Comparison of ENCODE assay signal across 16 cellular contexts in the genomic region with DNA sequence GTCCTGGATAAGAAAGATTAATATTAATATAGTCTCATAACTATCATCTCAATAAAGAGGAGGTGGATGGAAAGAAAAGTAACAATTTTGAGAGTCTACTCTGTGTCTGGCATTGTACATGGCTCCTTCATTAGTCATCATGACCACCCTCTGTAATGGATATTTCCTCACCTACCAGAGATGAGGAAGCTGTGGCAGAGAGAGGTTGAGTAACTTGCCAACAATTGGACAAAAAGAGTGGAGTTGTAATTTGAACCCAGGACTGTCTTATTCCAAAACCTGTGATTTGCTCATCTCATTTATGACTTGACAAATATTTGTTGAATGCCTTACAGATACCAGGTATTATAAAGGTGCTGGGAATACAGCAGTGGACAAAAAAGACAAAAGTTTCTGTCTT. TPM values are rescaled to one million over a fixed set of nuclear protein-coding genes. Genes with fewer than 3 reads are reported as not detected.
A peak's percentile ranks its signal among the peaks of the same experiment; 100 is the strongest.
DNase-seq lines count a peak whose midpoint lies in the region; ATAC-seq and TF ChIP-seq lines count a peak whose summit lies in the region.
"Had no signal": no experiment of that assay in that cellular context is flagged by ENCODE, and none has a peak within 500 bp of the region (broad histone marks: within the 10 kb centered on the region; RNA-seq: fewer than 3 reads in every experiment).

No MANE protein-coding gene starts in this region.

- no peaks in the 10 kb centered on the region for H3K36me3 Mint-ChIP-seq in CD4-positive, alpha-beta T cell (ENCODE audit: low read depth)
- H3K36me3 Mint-ChIP-seq: mesothelial cell of epicardium, T-cell had no signal

- no peak for DNase-seq in CD4-positive, alpha-beta T cell
- DNase-seq in LoVo (ENCODE audit: low spot score) (peak; percentile 19), SKM-1 treated with dmso at 0.1 percent for 144 hours (lab: John Stamatoyannopoulos, UW; ENCODE audit: unreplicated experiment) (peak; percentile 92), glomerular visceral epithelial cell (ENCODE audit: extremely low spot score) (peak; percentile 56), mucosa of gallbladder (ENCODE audit: low spot score) (no peak)
- no peak for DNase-seq in NK-92 treated with Interleukin-12 subunit alpha and Interleukin-12 subunit beta, amount 100 ng/mL, for 24 hours (lab: John Stamatoyannopoulos, UW)
- DNase-seq: activated CD4-positive, alpha-beta T cell treated with anti-CD3 and anti-CD28 coated beads for 48 hours; C1 segment of cervical spinal cord; NCI-H1048; retina; stimulated activated CD4-positive, alpha-beta T cell treated with anti-CD3 and anti-CD28 coated beads, Interleukin-4, amount 100 ng/mL, for 24 hours; stimulated activated naive CD8-positive, alpha-beta T cell treated with anti-CD3 and anti-CD28 coated beads, Interleukin-15, Interleukin-2, amounts not matched to agents 100 U/mL and 50 U/mL, for 24 hours; T-cell had no signal

- no peaks in the 10 kb centered on the region for H3K27me3 ChIP-seq in CD4-positive, alpha-beta T cell (ENCODE audit: control insufficient read depth, insufficient read depth, low read length)

- peak overlapping the region; percentile 34 for H3K4me3 Mint-ChIP-seq in CD4-positive, alpha-beta T cell
- H3K4me3 Mint-ChIP-seq: mesothelial cell of epicardium, T-cell had no signal

- intact Hi-C loops in CD4-positive, alpha-beta T cell (cut with DNase I, micrococcal nuclease): loop anchor here (2.0 to 10.0 kb wide), 3 partner anchors 15 to 781 kb away; a partner anchor contains a TSS

- no peak overlapping the region for H3K27ac Mint-ChIP-seq in CD4-positive, alpha-beta T cell
- H3K27ac Mint-ChIP-seq: mesothelial cell of epicardium, T-cell had no signal

- no peak for ATAC-seq in CD4-positive, alpha-beta T cell (ENCODE audit: poor library complexity)
- no peak for ATAC-seq in GM21423 (IDR thresholded peaks at IDR 0.05; ENCODE audit: unreplicated experiment)
- ATAC-seq in HG03280 (IDR thresholded peaks at IDR 0.05; ENCODE audit: unreplicated experiment): no peak
- ATAC-seq: stimulated activated naive CD8-positive, alpha-beta T cell treated with anti-CD3 and anti-CD28 coated beads, Interleukin-15, Interleukin-2, amounts not matched to agents 100 U/mL and 50 U/mL, for 24 hours; T-cell had no signal

- CTCF ChIA-PET in CD4-positive, alpha-beta T cell (lab: Charles Lee): interaction anchor here (0.7 to 5.7 kb wide), 5 partner anchors 10 to 57 kb away, joined by 3 to 108 read pairs (median 3); a partner anchor contains a TSS

- POLR2A ChIA-PET in CD4-positive, alpha-beta T cell (lab: Charles Lee): interaction anchor here (1.5 to 2.0 kb wide), 2 partner anchors 15 to 57 kb away, joined by 4 to 16 read pairs; no protein-coding TSS in a partner anchor

- no peaks in the 10 kb centered on the region for H3K9me3 ChIP-seq in CD4-positive, alpha-beta T cell (ENCODE audit: control insufficient read depth, low read length)

- peaks cover 29% of the 10 kb centered on the region for H3K4me1 Mint-ChIP-seq in CD4-positive, alpha-beta T cell (ENCODE audit: low read depth)

- TF ChIP-seq CTCF in CD4-positive, alpha-beta T cell (IDR thresholded peaks at IDR 0.05): no peak

- H3K27me3 Mint-ChIP-seq in CD4-positive, alpha-beta T cell: no peaks in the 10 kb centered on the region
- H3K27me3 Mint-ChIP-seq: T-cell had no signal

- no peak overlapping the region for H3K27ac ChIP-seq in CD4-positive, alpha-beta T cell (ENCODE audit: low read depth, low read length)

- H3K9me3 Mint-ChIP-seq in CD4-positive, alpha-beta T cell: no peaks in the 10 kb centered on the region
- H3K9me3 Mint-ChIP-seq: mesothelial cell of epicardium, T-cell had no signal

RNA-seq across cellular contexts. Expression of a gene that starts 2.1 kb away (rescaled TPM):
- total RNA-seq in CD4-positive, alpha-beta T cell: 10 to 100 TPM; 15.2 to 17.8 TPM
- 47.6 TPM for total RNA-seq in mucosa of gallbladder

RNA-seq across cellular contexts. Expression of a gene that starts 17.0 kb away (rescaled TPM):
- under 1 TPM; 0.38 to 0.47 TPM for total RNA-seq in CD4-positive, alpha-beta T cell
- 1.8 TPM for total RNA-seq in mucosa of gallbladder

Comparison
In these comparisons a context has a peak if more than half of its experiments do, and no peak if none do; other contexts are left out.
1. DNase-seq: peak in LoVo (single experiment), SKM-1 treated with dmso at 0.1 percent for 144 hours (single experiment) and glomerular visceral epithelial cell (single experiment); none in CD4-positive, alpha-beta T cell (0 of 10), mucosa of gallbladder (single experiment) and NK-92 treated with Interleukin-12 subunit alpha and Interleukin-12 subunit beta, amount 100 ng/mL, for 24 hours (single experiment).